Comparison of ENCODE assay signal across 9 cellular contexts in genomic region chr1:165424454-165425283, GRCh38. TPM values are rescaled to one million over a fixed set of nuclear protein-coding genes. Genes with fewer than 3 reads are reported as not detected.
DNase-seq lines count a peak whose midpoint lies in the region; ATAC-seq lines count a peak whose summit lies in the region.
"Had no signal": no experiment of that assay in that cellular context is flagged by ENCODE, and none has a peak within 500 bp of the region (broad histone marks: within the 10 kb centered on the region; RNA-seq: fewer than 3 reads in every experiment).

No MANE protein-coding gene starts in this region.

- peaks cover 17 to 21% (median 19%) of the 10 kb centered on the region in 3 donors for H3K4me1 Mint-ChIP-seq in CD8-positive, alpha-beta memory T cell

- no peaks in the 10 kb centered on the region for H3K9me3 ChIP-seq in CD8-positive, alpha-beta memory T cell (ENCODE audit: low read length)
- H3K9me3 ChIP-seq in adipocyte (ENCODE audit: control insufficient read depth, low read length) = no peaks in the 10 kb centered on the region
- H3K9me3 ChIP-seq in muscle layer of duodenum (ENCODE audit: control insufficient read depth in 1 of 2, low read length in 2 of 2) = no peaks in the 10 kb centered on the region

- H3K36me3 Mint-ChIP-seq in CD8-positive, alpha-beta memory T cell = peaks cover 0 to 3% (median 0%) of the 10 kb centered on the region in 3 donors

- H3K4me3 ChIP-seq in CD8-positive, alpha-beta memory T cell (ENCODE audit: low read length) = peak overlapping the region; percentile 49
- H3K4me3 ChIP-seq in adipocyte (ENCODE audit: low read length) (peak overlapping the region; percentile 81), muscle layer of duodenum (ENCODE audit: low read depth in 1 of 2, low read length in 2 of 2) (peak overlapping the region; percentile 7 to 49)

- POLR2A ChIA-PET in CD8-positive, alpha-beta memory T cell (lab: Charles Lee) = interaction anchor here (0.6 kb wide), 1 partner anchor 9 kb away, joined by 3 read pairs; no protein-coding TSS in a partner anchor

- H3K27me3 Mint-ChIP-seq in CD8-positive, alpha-beta memory T cell = no peaks in the 10 kb centered on the region

- H3K27me3 ChIP-seq in CD8-positive, alpha-beta memory T cell (ENCODE audit: insufficient read depth, low read length, poor library complexity, severe bottlenecking) = no peaks in the 10 kb centered on the region
- H3K27me3 ChIP-seq in adipocyte (replicated peaks; ENCODE audit: control insufficient read depth, insufficient read depth, low read length) (peaks cover 2% of the 10 kb centered on the region), muscle layer of duodenum (ENCODE audit: low read depth, low read length) (no peaks in the 10 kb centered on the region)

- H3K27ac Mint-ChIP-seq in CD8-positive, alpha-beta memory T cell = peak overlapping the region; percentile 33 to 94 (median 82)

- H3K9ac ChIP-seq in adipocyte (ENCODE audit: low read length) = peak overlapping the region; percentile 78

- no peaks in the 10 kb centered on the region for H3K36me3 ChIP-seq in CD8-positive, alpha-beta memory T cell (ENCODE audit: insufficient read depth, low read length)
- H3K36me3 ChIP-seq in adipocyte (ENCODE audit: control insufficient read depth, insufficient read depth, low read length, severe bottlenecking) (no peaks in the 10 kb centered on the region), muscle layer of duodenum (ENCODE audit: control insufficient read depth in 1 of 2, insufficient read depth in 2 of 2, low read length in 2 of 2) (no peaks in the 10 kb centered on the region)

- ATAC-seq in HG02763 (IDR thresholded peaks at IDR 0.05; ENCODE audit: unreplicated experiment) (peak; percentile 48), HG03097 (IDR thresholded peaks at IDR 0.05; ENCODE audit: low FRiP score, unreplicated experiment) (no peak), GM19023 (IDR thresholded peaks at IDR 0.05; ENCODE audit: unreplicated experiment) (no peak)

- H3K27ac ChIP-seq in CD8-positive, alpha-beta memory T cell (ENCODE audit: low read depth, low read length) = no peak overlapping the region
- peak overlapping the region; percentile 58 for H3K27ac ChIP-seq in muscle layer of duodenum (ENCODE audit: low read length)

- H3K4me3 Mint-ChIP-seq in CD8-positive, alpha-beta memory T cell = peak overlapping the region; percentile 55 to 86 (median 78)

- no peaks in the 10 kb centered on the region for H3K9me3 Mint-ChIP-seq in CD8-positive, alpha-beta memory T cell

- peak in 2 of 5 donors; percentile 5 to 38 for DNase-seq in CD8-positive, alpha-beta memory T cell
- DNase-seq in adipocyte (ENCODE audit: low read depth) (no peak), NCI-H1092 treated with DMSO at 0.1 percent for 48 hours (lab: John Stamatoyannopoulos, UW) (no peak), GF-D8 (lab: John Stamatoyannopoulos, UW) (no peak)
- DNase-seq: Karpas-422 had no signal

- CTCF ChIA-PET in CD8-positive, alpha-beta memory T cell (lab: Charles Lee) = interaction anchor here (0.9 kb wide), 1 partner anchor 21 kb away, joined by 3 read pairs; no protein-coding TSS in a partner anchor

- H3K4me1 ChIP-seq in CD8-positive, alpha-beta memory T cell (ENCODE audit: insufficient read depth, low read length) = peaks cover 9% of the 10 kb centered on the region
- peaks cover 29% of the 10 kb centered on the region for H3K4me1 ChIP-seq in adipocyte (ENCODE audit: control insufficient read depth, insufficient read depth, low read length)
- H3K4me1 ChIP-seq in muscle layer of duodenum (ENCODE audit: control insufficient read depth in 1 of 2, insufficient read depth in 2 of 2, low read length in 2 of 2) = peaks cover 6 to 9% of the 10 kb centered on the region in 2 donors

RNA-seq across cellular contexts. Expression of gene RXRG, which starts 20.3 kb away (rescaled TPM):
- not detected for total RNA-seq in CD8-positive, alpha-beta memory T cell
- not detected for polyA plus RNA-seq in CD8-positive, alpha-beta memory T cell

Comparison
In these comparisons a context has a peak if more than half of its experiments do, and no peak if none do; other contexts are left out.
1. H3K4me3 ChIP-seq: peak in every context shown above with its lines; median percentile 81 in adipocyte; 49 in CD8-positive, alpha-beta memory T cell; 28 in muscle layer of duodenum.